Comparison of ENCODE assay signal across 29 cellular contexts in the genomic region with DNA sequence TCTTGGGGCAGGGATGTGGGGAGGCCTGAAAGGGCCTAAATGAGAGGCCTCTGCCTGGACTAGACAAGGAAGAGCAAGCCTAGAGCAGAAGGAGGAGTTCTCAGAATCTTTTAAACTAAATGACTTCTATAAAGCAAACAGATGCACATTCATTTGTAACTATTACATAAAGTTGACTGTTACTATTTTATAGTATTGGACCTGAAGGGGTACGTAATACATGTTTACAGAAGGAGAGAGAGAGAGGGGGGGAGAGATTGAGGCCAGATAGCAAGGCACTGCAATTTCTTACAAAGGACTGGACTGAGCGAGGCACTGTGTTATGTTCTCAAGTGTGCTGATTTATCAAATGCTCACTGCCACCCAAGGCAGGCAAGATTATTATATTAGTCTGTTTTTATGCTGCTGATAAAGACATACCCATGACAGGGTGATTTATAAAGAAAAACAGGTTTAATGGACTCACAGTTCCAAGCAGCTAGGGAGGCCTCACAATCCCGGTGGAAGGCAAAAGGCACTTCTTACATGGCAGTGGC.
"Had no signal": no experiment of that assay in that cellular context is flagged by ENCODE, and none has a peak within 500 bp of the region (broad histone marks: within the 10 kb centered on the region; RNA-seq: fewer than 3 reads in every experiment).

No MANE protein-coding gene starts in this region.

- H3K27ac ChIP-seq: neural progenitor cell, ovary, parathyroid adenoma, psoas muscle, right lobe of liver, sigmoid colon, suprapubic skin, testis, tibial artery, transverse colon, upper lobe of left lung, vagina had no signal

- H3K4me1 Mint-ChIP-seq: naive thymus-derived CD8-positive, alpha-beta T cell; stimulated activated memory B cell treated with anti-CD40 and anti-IgM and Interleukin-4, amounts not matched to agents 10 μg/mL and 1 μg/mL and 100 μg/mL, for 72 hours; stimulated activated naive CD8-positive, alpha-beta T cell treated with anti-CD3 and anti-CD28 coated beads, Interleukin-15, amount 100 ng/mL, for 72 hours had no signal

- H3K9me3 ChIP-seq: ovary, psoas muscle, right lobe of liver, sigmoid colon, suprapubic skin, testis, tibial artery, transverse colon, upper lobe of left lung, vagina had no signal

- H3K36me3 Mint-ChIP-seq: naive thymus-derived CD8-positive, alpha-beta T cell; neural progenitor cell; stimulated activated memory B cell treated with anti-CD40 and anti-IgM and Interleukin-4, amounts not matched to agents 10 μg/mL and 1 μg/mL and 100 μg/mL, for 72 hours had no signal

- H3K4me3 Mint-ChIP-seq: naive thymus-derived CD8-positive, alpha-beta T cell; nephron; neural progenitor cell; stimulated activated memory B cell treated with anti-CD40 and anti-IgM and Interleukin-4, amounts not matched to agents 10 μg/mL and 1 μg/mL and 100 μg/mL, for 72 hours; stimulated activated naive CD8-positive, alpha-beta T cell treated with anti-CD3 and anti-CD28 coated beads, Interleukin-15, amount 100 ng/mL, for 72 hours had no signal

- H3K9me3 Mint-ChIP-seq: naive thymus-derived CD8-positive, alpha-beta T cell; neural progenitor cell; stimulated activated naive CD8-positive, alpha-beta T cell treated with anti-CD3 and anti-CD28 coated beads, Interleukin-15, amount 100 ng/mL, for 72 hours had no signal

- H3K27me3 Mint-ChIP-seq: stimulated activated naive CD8-positive, alpha-beta T cell treated with anti-CD3 and anti-CD28 coated beads, Interleukin-15, amount 100 ng/mL, for 72 hours had no signal

- H3K4me3 ChIP-seq: neural progenitor cell, ovary, psoas muscle, right lobe of liver, sigmoid colon, suprapubic skin, testis, tibial artery, transverse colon, upper lobe of left lung, vagina had no signal

- H3K4me1 ChIP-seq: parathyroid adenoma, psoas muscle, right lobe of liver, testis, tibial artery, transverse colon, upper lobe of left lung had no signal

- DNase-seq: naive thymus-derived CD8-positive, alpha-beta T cell; occipital lobe; ovary; posterior cingulate gyrus; psoas muscle; right cardiac atrium; right lobe of liver; small intestine; stimulated activated CD4-positive, alpha-beta T cell treated with anti-CD3 and anti-CD28 coated beads, Interleukin-15, amount 100 ng/mL, for 24 hours; stimulated activated CD4-positive, alpha-beta T cell treated with anti-CD3 and anti-CD28 coated beads, Interleukin-2, amount 100 ng/mL, for 24 hours; stimulated activated CD4-positive, alpha-beta T cell treated with anti-CD3 and anti-CD28 coated beads, Interleukin-2, amount 100 ng/mL, for 48 hours; stimulated activated CD4-positive, alpha-beta T cell treated with anti-CD3 and anti-CD28 coated beads, Interleukin-4, amount 100 ng/mL, for 4 hours; stimulated activated CD8-positive, alpha-beta memory T cell treated with anti-CD3 and anti-CD28 coated beads, Interleukin-4, amount 100 ng/mL, for 48 hours; stimulated activated naive CD4-positive, alpha-beta T cell; stimulated activated naive CD8-positive, alpha-beta T cell treated with anti-CD3 and anti-CD28 coated beads, Interleukin-15, amount 100 ng/mL, for 72 hours; stimulated activated naive CD8-positive, alpha-beta T cell treated with anti-CD3 and anti-CD28 coated beads, Interleukin-15, Interleukin-2, amounts not matched to agents 100 U/mL and 50 U/mL, for 24 hours; substantia nigra; testis; tibial artery; transverse colon; upper lobe of left lung had no signal

- H3K27ac Mint-ChIP-seq: naive thymus-derived CD8-positive, alpha-beta T cell; nephron; progenitor cell of endocrine pancreas; stimulated activated memory B cell treated with anti-CD40 and anti-IgM and Interleukin-4, amounts not matched to agents 10 μg/mL and 1 μg/mL and 100 μg/mL, for 72 hours; stimulated activated naive CD8-positive, alpha-beta T cell treated with anti-CD3 and anti-CD28 coated beads, Interleukin-15, amount 100 ng/mL, for 72 hours had no signal

- H3K36me3 ChIP-seq: neural progenitor cell, ovary, right lobe of liver, sigmoid colon, suprapubic skin, tibial artery, transverse colon, upper lobe of left lung, vagina had no signal

- ATAC-seq: naive thymus-derived CD8-positive, alpha-beta T cell; psoas muscle; right cardiac atrium; right lobe of liver; stimulated activated memory B cell treated with anti-CD40 and anti-IgM and Interleukin-4, amounts not matched to agents 10 μg/mL and 1 μg/mL and 100 μg/mL, for 72 hours; stimulated activated naive CD8-positive, alpha-beta T cell treated with anti-CD3 and anti-CD28 coated beads, Interleukin-15, amount 100 ng/mL, for 72 hours; stimulated activated naive CD8-positive, alpha-beta T cell treated with anti-CD3 and anti-CD28 coated beads, Interleukin-15, Interleukin-2, amounts not matched to agents 100 U/mL and 50 U/mL, for 24 hours had no signal
